Comparison of ENCODE assay signal across 20 cellular contexts in genomic region chr2:19850056-19850455, GRCh38.
"Had no signal": no experiment of that assay in that cellular context is flagged by ENCODE, and none has a peak within 500 bp of the region (broad histone marks: within the 10 kb centered on the region; RNA-seq: fewer than 3 reads in every experiment).

No MANE protein-coding gene starts in this region.

- DNase-seq: effector memory CD8-positive, alpha-beta T cell; esophagus squamous epithelium; foreskin fibroblast; immature natural killer cell; kidney; left cardiac atrium; left ventricle myocardium superior; mucosa of descending colon; naive thymus-derived CD8-positive, alpha-beta T cell; ovary; sigmoid colon; stimulated activated CD4-positive, alpha-beta T cell treated with anti-CD3 and anti-CD28 coated beads, Interleukin-12 subunit alpha, Interleukin-12 subunit beta, amount 100 ng/mL, for 4 hours; stimulated activated naive CD4-positive, alpha-beta T cell; stomach; substantia nigra; transverse colon had no signal

- H3K4me3 ChIP-seq: esophagus squamous epithelium, lung, mucosa of descending colon, ovary, right atrium auricular region, sigmoid colon, skin epidermis, stomach, thoracic aorta, transverse colon had no signal

- H3K9me3 ChIP-seq: esophagus squamous epithelium, mucosa of descending colon, ovary, right atrium auricular region, sigmoid colon, stomach, thoracic aorta, transverse colon had no signal

- H3K27ac ChIP-seq: esophagus squamous epithelium, ovary, right atrium auricular region, sigmoid colon, skin epidermis, stomach, transverse colon had no signal

- H3K27me3 ChIP-seq: ovary, right atrium auricular region, sigmoid colon, transverse colon had no signal

- ATAC-seq: effector memory CD8-positive, alpha-beta T cell; left cardiac atrium; left ventricle myocardium superior; mucosa of descending colon; naive thymus-derived CD8-positive, alpha-beta T cell had no signal

- H3K36me3 ChIP-seq: esophagus squamous epithelium, ovary, right atrium auricular region, sigmoid colon, stomach, thoracic aorta, transverse colon had no signal

- H3K4me1 ChIP-seq: esophagus squamous epithelium, right atrium auricular region, transverse colon had no signal
